ENCODE assay signal across 1 cellular context in genomic region chr15:85091990-85092389, GRCh38.
TF ChIP-seq lines count a peak whose summit lies in the region.

No MANE protein-coding gene starts in this region.

TF ChIP-seq in GM23338, 12 proteins besides CTCF, POLR2A, EP300 and RAD21 (continued from another document):
- TF ChIP-seq EZH2 (IDR thresholded peaks at IDR 0.05; ENCODE audit: low read depth, unreplicated experiment) = no peak
- TF ChIP-seq EZH2phosphoT487 (IDR thresholded peaks at IDR 0.05; ENCODE audit: unreplicated experiment) = no peak
